In the genomic region with DNA sequence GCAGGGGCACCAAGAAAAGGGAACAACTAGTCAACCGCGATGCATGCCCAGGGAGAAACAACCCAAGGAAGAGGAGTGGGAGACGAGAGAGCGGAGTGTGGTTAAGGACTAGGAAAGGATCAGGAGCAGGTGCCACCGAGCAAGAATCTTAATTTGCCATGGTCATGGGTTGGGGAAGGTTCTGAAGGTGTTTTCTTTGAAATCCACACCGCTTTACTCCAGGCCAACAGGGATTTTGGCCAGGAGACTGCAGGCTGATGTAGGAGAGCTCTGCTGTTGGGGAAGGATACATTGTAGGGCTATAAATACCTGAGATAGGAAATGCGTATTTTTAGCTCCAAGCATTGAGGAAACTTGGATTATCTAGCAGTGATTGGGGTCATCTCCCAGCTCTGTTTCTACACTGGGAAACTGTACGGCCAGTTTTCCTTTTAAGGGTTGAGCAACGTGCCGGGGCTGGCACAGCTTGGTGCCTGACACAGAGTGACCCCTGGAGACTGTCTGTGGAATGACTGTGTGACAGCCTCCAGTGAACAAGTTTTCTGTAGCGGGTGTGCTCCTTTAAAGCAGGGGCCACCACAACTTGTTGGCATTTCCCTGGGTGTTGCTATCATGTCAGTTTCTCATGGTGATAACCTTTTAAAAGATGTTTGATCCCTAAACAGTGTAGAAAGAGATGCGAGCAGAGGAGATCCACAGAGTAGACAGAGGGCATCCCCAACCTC, we compare ENCODE assay signal across 9 cellular contexts. TPM values are rescaled to one million over a fixed set of nuclear protein-coding genes. Genes with fewer than 3 reads are reported as not detected.
DNase-seq lines count a peak whose midpoint lies in the region; ATAC-seq and TF ChIP-seq lines count a peak whose summit lies in the region.
"Had no signal": no experiment of that assay in that cellular context is flagged by ENCODE, and none has a peak within 500 bp of the region (broad histone marks: within the 10 kb centered on the region; RNA-seq: fewer than 3 reads in every experiment).

No MANE protein-coding gene starts in this region.

- no peak overlapping the region for H3K9ac ChIP-seq in OCI-LY3 (ENCODE audit: low read length)

- H3K4me1 ChIP-seq in OCI-LY3 (ENCODE audit: low read length): no peaks in the 10 kb centered on the region

- intact Hi-C loops in left ventricle myocardium superior (cut with micrococcal nuclease): loop anchor here (10.0 kb wide), 1 partner anchor 182 kb away; no protein-coding TSS in a partner anchor
- intact Hi-C loops in sciatic nerve (cut with DNase I): no loop called here

- DNase-seq in left ventricle myocardium superior: peak; percentile 49
- DNase-seq in sciatic nerve (ENCODE audit: low spot score): no peak
- DNase-seq in stimulated activated effector memory CD8-positive, alpha-beta T cell treated with anti-CD3 and anti-CD28 coated beads, Interleukin-12 subunit alpha, Interleukin-12 subunit beta, amount 100 ng/mL, for 72 hours (ENCODE audit: low spot score in 2 of 2): no peak
- no peak for DNase-seq in stimulated activated naive CD8-positive, alpha-beta T cell treated with anti-CD3 and anti-CD28 coated beads, Interleukin-15, amount 100 ng/mL, for 72 hours
- no peak for DNase-seq in DMS53 treated with DMSO at 0.1 percent for 48 hours (lab: John Stamatoyannopoulos, UW; ENCODE audit: unreplicated experiment)
- DNase-seq: T-helper 9 cell had no signal

- TF ChIP-seq CTCF in GM12873 (IDR thresholded peaks at IDR 0.05; ENCODE audit: insufficient read depth, low read depth, low read length, missing control alignments) (peak; percentile 59), OCI-LY3 (IDR thresholded peaks at IDR 0.05; ENCODE audit: low read depth, low read length) (peak; percentile 59)

- no peaks in the 10 kb centered on the region for H3K36me3 Mint-ChIP-seq in stimulated activated effector memory CD8-positive, alpha-beta T cell treated with anti-CD3 and anti-CD28 coated beads, Interleukin-12 subunit alpha, Interleukin-12 subunit beta, amount 100 ng/mL, for 72 hours

- H3K27ac ChIP-seq in OCI-LY3 (ENCODE audit: low read length): no peak overlapping the region

- H3K36me3 ChIP-seq in OCI-LY3 (replicated peaks; ENCODE audit: low read depth, low read length): no peaks in the 10 kb centered on the region

- no peak overlapping the region for H3K27ac Mint-ChIP-seq in stimulated activated effector memory CD8-positive, alpha-beta T cell treated with anti-CD3 and anti-CD28 coated beads, Interleukin-12 subunit alpha, Interleukin-12 subunit beta, amount 100 ng/mL, for 72 hours
- H3K27ac Mint-ChIP-seq in stimulated activated naive CD8-positive, alpha-beta T cell treated with anti-CD3 and anti-CD28 coated beads, Interleukin-15, amount 100 ng/mL, for 72 hours: no peak overlapping the region

- no peaks in the 10 kb centered on the region for H3K9me3 ChIP-seq in OCI-LY3 (ENCODE audit: insufficient read depth, low read length)

- H3K79me2 ChIP-seq in OCI-LY3 (ENCODE audit: low read length): no peaks in the 10 kb centered on the region

- no peaks in the 10 kb centered on the region for H3K4me1 Mint-ChIP-seq in stimulated activated effector memory CD8-positive, alpha-beta T cell treated with anti-CD3 and anti-CD28 coated beads, Interleukin-12 subunit alpha, Interleukin-12 subunit beta, amount 100 ng/mL, for 72 hours
- no peaks in the 10 kb centered on the region for H3K4me1 Mint-ChIP-seq in stimulated activated naive CD8-positive, alpha-beta T cell treated with anti-CD3 and anti-CD28 coated beads, Interleukin-15, amount 100 ng/mL, for 72 hours

- H3K4me3 Mint-ChIP-seq in stimulated activated effector memory CD8-positive, alpha-beta T cell treated with anti-CD3 and anti-CD28 coated beads, Interleukin-12 subunit alpha, Interleukin-12 subunit beta, amount 100 ng/mL, for 72 hours: no peak overlapping the region
- no peak overlapping the region for H3K4me3 Mint-ChIP-seq in stimulated activated naive CD8-positive, alpha-beta T cell treated with anti-CD3 and anti-CD28 coated beads, Interleukin-15, amount 100 ng/mL, for 72 hours

- no peaks in the 10 kb centered on the region for H4K20me1 ChIP-seq in OCI-LY3 (ENCODE audit: insufficient read depth, low read length)

- H2AFZ ChIP-seq in OCI-LY3 (ENCODE audit: low read depth, low read length): peak overlapping the region; percentile 39; the same call in 1 of the 2 replicates

- H3K27me3 Mint-ChIP-seq in stimulated activated naive CD8-positive, alpha-beta T cell treated with anti-CD3 and anti-CD28 coated beads, Interleukin-15, amount 100 ng/mL, for 72 hours: no peaks in the 10 kb centered on the region

- no peak overlapping the region for H3K4me3 ChIP-seq in OCI-LY3 (ENCODE audit: low read length)

- H3K9me3 Mint-ChIP-seq in stimulated activated effector memory CD8-positive, alpha-beta T cell treated with anti-CD3 and anti-CD28 coated beads, Interleukin-12 subunit alpha, Interleukin-12 subunit beta, amount 100 ng/mL, for 72 hours: peaks cover 2% of the 10 kb centered on the region
- peaks cover 0 to 4% of the 10 kb centered on the region in 2 donors for H3K9me3 Mint-ChIP-seq in stimulated activated naive CD8-positive, alpha-beta T cell treated with anti-CD3 and anti-CD28 coated beads, Interleukin-15, amount 100 ng/mL, for 72 hours

- peaks cover 15% of the 10 kb centered on the region; the same call in 1 of the 2 replicates for H3K27me3 ChIP-seq in OCI-LY3 (ENCODE audit: low read depth, low read length)

- ATAC-seq in left ventricle myocardium superior: peak; percentile 98
- peak; percentile 70 for ATAC-seq in sciatic nerve
- ATAC-seq in stimulated activated effector memory CD8-positive, alpha-beta T cell treated with anti-CD3 and anti-CD28 coated beads, Interleukin-12 subunit alpha, Interleukin-12 subunit beta, amount 100 ng/mL, for 72 hours: no peak
- ATAC-seq in stimulated activated naive CD8-positive, alpha-beta T cell treated with anti-CD3 and anti-CD28 coated beads, Interleukin-15, amount 100 ng/mL, for 72 hours: no peak
- ATAC-seq in GM21367 (IDR thresholded peaks at IDR 0.05; ENCODE audit: unreplicated experiment): no peak

- no peak overlapping the region for H3K4me2 ChIP-seq in OCI-LY3 (ENCODE audit: low read length)

RNA-seq across cellular contexts. Expression of a gene that starts 34.2 kb away (rescaled TPM):
- total RNA-seq in left ventricle myocardium superior: 6.4 TPM
- 43.2 TPM for total RNA-seq in sciatic nerve

Comparison
In these comparisons a context has a peak if more than half of its experiments do, and no peak if none do; other contexts are left out.
1. ATAC-seq: peak in left ventricle myocardium superior (single experiment) and sciatic nerve (single experiment); none in stimulated activated effector memory CD8-positive, alpha-beta T cell treated with anti-CD3 and anti-CD28 coated beads, Interleukin-12 subunit alpha, Interleukin-12 subunit beta, amount 100 ng/mL, for 72 hours (single experiment), stimulated activated naive CD8-positive, alpha-beta T cell treated with anti-CD3 and anti-CD28 coated beads, Interleukin-15, amount 100 ng/mL, for 72 hours (single experiment) and GM21367 (single experiment).